In the genomic region with DNA sequence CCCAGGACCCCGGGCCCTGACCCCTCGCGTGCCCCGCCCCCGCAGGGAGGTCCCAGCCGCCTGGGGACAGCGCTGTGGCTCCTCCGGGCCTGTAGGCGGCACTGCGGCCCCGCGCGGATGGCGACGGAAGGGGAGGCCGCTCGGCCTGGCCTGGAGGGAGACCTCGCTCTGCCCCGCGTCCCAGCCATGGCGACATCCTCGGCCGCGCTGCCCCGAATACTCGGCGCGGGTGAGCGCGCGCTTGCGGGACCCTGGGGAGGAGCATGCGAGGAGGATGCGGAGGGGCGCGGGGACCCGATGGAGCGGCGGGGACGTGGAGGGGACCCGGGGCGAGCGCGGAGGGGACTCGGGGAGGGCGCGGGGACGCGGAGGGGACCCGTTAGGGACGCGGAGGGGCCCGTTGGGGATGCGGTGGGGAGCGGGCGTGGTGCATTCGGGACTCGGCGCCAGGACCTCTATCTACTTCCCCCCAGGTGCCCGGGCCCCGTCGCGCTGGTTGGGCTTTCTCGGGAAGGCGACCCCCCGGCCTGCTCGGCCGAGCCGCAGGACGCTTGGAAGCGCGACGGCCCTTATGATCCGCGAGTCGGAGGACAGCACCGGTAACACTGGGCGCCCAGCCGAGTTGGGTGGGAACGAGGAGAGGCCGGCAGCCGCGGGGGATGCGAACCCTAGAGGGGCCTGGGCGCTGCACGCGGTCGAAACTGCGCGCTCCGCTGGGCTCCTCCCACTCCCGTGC, we compare ENCODE assay signal across 1 cellular context.
TF ChIP-seq lines count a peak whose summit lies in the region.

TSS of gene MRPS2 (plus strand) at position 158 of the 736 bp plus-strand sequence. CDS start at position 187, 29 bp downstream.

TF ChIP-seq in HepG2, 621 proteins besides CTCF, POLR2A, EP300 and RAD21 (continued from another document and continues in another):
- TF ChIP-seq YEATS2 (CRISPR knock-in tag; IDR thresholded peaks at IDR 0.05; ENCODE audit: borderline replicate concordance): peak; percentile 89
- peak; percentile 70; the same call in 1 of the 2 replicates for TF ChIP-seq ZFP90 (CRISPR knock-in tag; IDR thresholded peaks at IDR 0.05; ENCODE audit: borderline replicate concordance)
- TF ChIP-seq ZNF407 (CRISPR knock-in tag; IDR thresholded peaks at IDR 0.05; ENCODE audit: not compliant biosample characterization): peak; percentile 28
- no peak for TF ChIP-seq ZNF546 (CRISPR knock-in tag; conservative IDR thresholded peaks at IDR 0.05)
- peak; percentile 76 for TF ChIP-seq NR2C2 (CRISPR knock-in tag; IDR thresholded peaks at IDR 0.05; ENCODE audit: borderline replicate concordance)
- peak; percentile 61; the same call in 1 of the 2 replicates for TF ChIP-seq BCL6 (CRISPR knock-in tag; IDR thresholded peaks at IDR 0.05)
- TF ChIP-seq, protein P1, sequence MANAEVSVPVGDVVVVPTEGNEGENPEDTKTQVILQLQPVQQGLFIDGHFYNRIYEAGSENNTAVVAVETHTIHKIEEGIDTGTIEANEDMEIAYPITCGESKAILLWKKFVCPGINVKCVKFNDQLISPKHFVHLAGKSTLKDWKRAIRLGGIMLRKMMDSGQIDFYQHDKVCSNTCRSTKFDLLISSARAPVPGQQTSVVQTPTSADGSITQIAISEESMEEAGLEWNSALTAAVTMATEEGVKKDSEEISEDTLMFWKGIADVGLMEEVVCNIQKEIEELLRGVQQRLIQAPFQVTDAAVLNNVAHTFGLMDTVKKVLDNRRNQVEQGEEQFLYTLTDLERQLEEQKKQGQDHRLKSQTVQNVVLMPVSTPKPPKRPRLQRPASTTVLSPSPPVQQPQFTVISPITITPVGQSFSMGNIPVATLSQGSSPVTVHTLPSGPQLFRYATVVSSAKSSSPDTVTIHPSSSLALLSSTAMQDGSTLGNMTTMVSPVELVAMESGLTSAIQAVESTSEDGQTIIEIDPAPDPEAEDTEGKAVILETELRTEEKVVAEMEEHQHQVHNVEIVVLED (CRISPR knock-in tag; IDR thresholded peaks at IDR 0.05; ENCODE audit: borderline replicate concordance): peak; percentile 61; the same call in 1 of the 2 replicates
- TF ChIP-seq TAF15 (IDR thresholded peaks at IDR 0.05; ENCODE audit: low read depth, low read length, poor library complexity, severe bottlenecking): no peak
- TF ChIP-seq, protein P2, sequence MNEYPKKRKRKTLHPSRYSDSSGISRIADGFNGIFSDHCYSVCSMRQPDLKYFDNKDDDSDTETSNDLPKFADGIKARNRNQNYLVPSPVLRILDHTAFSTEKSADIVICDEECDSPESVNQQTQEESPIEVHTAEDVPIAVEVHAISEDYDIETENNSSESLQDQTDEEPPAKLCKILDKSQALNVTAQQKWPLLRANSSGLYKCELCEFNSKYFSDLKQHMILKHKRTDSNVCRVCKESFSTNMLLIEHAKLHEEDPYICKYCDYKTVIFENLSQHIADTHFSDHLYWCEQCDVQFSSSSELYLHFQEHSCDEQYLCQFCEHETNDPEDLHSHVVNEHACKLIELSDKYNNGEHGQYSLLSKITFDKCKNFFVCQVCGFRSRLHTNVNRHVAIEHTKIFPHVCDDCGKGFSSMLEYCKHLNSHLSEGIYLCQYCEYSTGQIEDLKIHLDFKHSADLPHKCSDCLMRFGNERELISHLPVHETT (CRISPR knock-in tag; conservative IDR thresholded peaks at IDR 0.05): peak; percentile 85
- TF ChIP-seq ISL2 (CRISPR knock-in tag; IDR thresholded peaks at IDR 0.05): peak; percentile 79
- no peak; the same call in 1 of the 2 replicates for TF ChIP-seq ZNF543 (CRISPR knock-in tag; IDR thresholded peaks at IDR 0.05)
- TF ChIP-seq MYPOP (CRISPR knock-in tag; IDR thresholded peaks at IDR 0.05): peak; percentile 86
- TF ChIP-seq IKZF1 (IDR thresholded peaks at IDR 0.05): no peak
- 0 out of 2 replicates have a peak, but pooled peaks have one; percentile 33 for TF ChIP-seq KDM5B (CRISPR knock-in tag; IDR thresholded peaks at IDR 0.05; ENCODE audit: borderline replicate concordance)
- no peak for TF ChIP-seq ZNF616 (CRISPR knock-in tag; IDR thresholded peaks at IDR 0.05; ENCODE audit: low read depth)
- TF ChIP-seq MAFK (conservative IDR thresholded peaks at IDR 0.05 in 1 of 2, IDR thresholded peaks at IDR 0.05 in 1 of 2; ENCODE audit: low read length in 2 of 2): no peak
- TF ChIP-seq, protein P3, sequence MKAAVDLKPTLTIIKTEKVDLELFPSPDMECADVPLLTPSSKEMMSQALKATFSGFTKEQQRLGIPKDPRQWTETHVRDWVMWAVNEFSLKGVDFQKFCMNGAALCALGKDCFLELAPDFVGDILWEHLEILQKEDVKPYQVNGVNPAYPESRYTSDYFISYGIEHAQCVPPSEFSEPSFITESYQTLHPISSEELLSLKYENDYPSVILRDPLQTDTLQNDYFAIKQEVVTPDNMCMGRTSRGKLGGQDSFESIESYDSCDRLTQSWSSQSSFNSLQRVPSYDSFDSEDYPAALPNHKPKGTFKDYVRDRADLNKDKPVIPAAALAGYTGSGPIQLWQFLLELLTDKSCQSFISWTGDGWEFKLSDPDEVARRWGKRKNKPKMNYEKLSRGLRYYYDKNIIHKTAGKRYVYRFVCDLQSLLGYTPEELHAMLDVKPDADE (CRISPR knock-in tag; IDR thresholded peaks at IDR 0.05): peak; percentile 81; the same call in 1 of the 2 replicates
- no peak for TF ChIP-seq ZNF513 (CRISPR knock-in tag; conservative IDR thresholded peaks at IDR 0.05)
- TF ChIP-seq ZBTB10 (CRISPR knock-in tag; IDR thresholded peaks at IDR 0.05; ENCODE audit: borderline replicate concordance): no peak
- TF ChIP-seq JUNB (CRISPR knock-in tag; IDR thresholded peaks at IDR 0.05; ENCODE audit: borderline replicate concordance): no peak
- peak; percentile 79 for TF ChIP-seq EED (CRISPR knock-in tag; IDR thresholded peaks at IDR 0.05)
- no peak for TF ChIP-seq KLF13 (CRISPR knock-in tag; IDR thresholded peaks at IDR 0.05)
- no peak for TF ChIP-seq FIP1L1 (IDR thresholded peaks at IDR 0.05; ENCODE audit: borderline replicate concordance, insufficient read depth, low read depth, low read length)
- no peak for TF ChIP-seq FOSL1 (CRISPR knock-in tag; IDR thresholded peaks at IDR 0.05; ENCODE audit: borderline replicate concordance)
- TF ChIP-seq YY1 (IDR thresholded peaks at IDR 0.05; ENCODE audit: insufficient read depth, insufficient replicate concordance, low read depth, low read length): peak; percentile 90
- TF ChIP-seq ZNF280D (CRISPR knock-in tag; IDR thresholded peaks at IDR 0.05): no peak
